25 cellular contexts compared by ENCODE assay signal in the genomic region with DNA sequence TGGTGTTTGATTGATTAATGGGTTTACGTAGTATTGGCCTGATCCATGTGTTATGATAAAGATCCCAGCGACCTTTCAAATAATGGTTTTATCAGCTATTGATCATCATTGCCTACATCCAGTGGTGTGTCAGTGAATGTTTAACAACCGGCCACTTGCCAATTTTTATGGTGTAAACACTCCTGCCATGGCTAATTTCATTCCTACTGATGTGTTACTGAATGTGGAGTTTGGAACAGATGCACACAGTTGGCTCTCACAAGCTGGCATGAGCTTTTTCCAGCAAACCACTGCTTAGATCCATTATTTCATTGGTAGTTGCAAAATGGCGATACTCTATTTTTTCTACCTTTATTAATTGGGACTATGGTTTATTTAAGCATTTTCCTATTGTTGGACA.
"Had no signal": no experiment of that assay in that cellular context is flagged by ENCODE, and none has a peak within 500 bp of the region (broad histone marks: within the 10 kb centered on the region; RNA-seq: fewer than 3 reads in every experiment).

No MANE protein-coding gene starts in this region.

- H3K4me1 Mint-ChIP-seq: activated naive CD8-positive, alpha-beta T cell treated with anti-CD3 and anti-CD28 coated beads for 36 hours; T-helper 17 cell had no signal

- H3K9me3 Mint-ChIP-seq: activated naive CD4-positive, alpha-beta T cell treated with anti-CD3 and anti-CD28 coated beads for 36 hours; activated naive CD8-positive, alpha-beta T cell treated with anti-CD3 and anti-CD28 coated beads for 36 hours; activated T-helper 1 cell treated with anti-CD3 and anti-CD28 coated beads, Interleukin-12 subunit alpha, Interleukin-12 subunit beta, Interleukin-2, Interleukin-4 antibody, amounts not matched to agents 30 ng/mL and 10 ng/mL and 1 ng/mL, durations not matched to agents 14 hours and 24 hours and 36 hours had no signal

- H3K4me3 Mint-ChIP-seq: activated naive CD4-positive, alpha-beta T cell treated with anti-CD3 and anti-CD28 coated beads for 36 hours; activated naive CD8-positive, alpha-beta T cell treated with anti-CD3 and anti-CD28 coated beads for 36 hours; activated T-helper 1 cell treated with anti-CD3 and anti-CD28 coated beads, Interleukin-12 subunit alpha, Interleukin-12 subunit beta, Interleukin-2, Interleukin-4 antibody, amounts not matched to agents 30 ng/mL and 10 ng/mL and 1 ng/mL, durations not matched to agents 14 hours and 24 hours and 36 hours; brain; nephron; T-helper 17 cell had no signal

- DNase-seq: activated CD4-positive, alpha-beta T cell treated with anti-CD3 and anti-CD28 coated beads for 48 hours; activated CD4-positive, alpha-beta T cell treated with anti-CD3 and anti-CD28 coated beads, Interleukin-2, amount 50 U/mL, for 48 hours; activated CD8-positive, alpha-beta memory T cell treated with anti-CD3 and anti-CD28 coated beads for 24 hours; activated effector memory CD4-positive, alpha-beta T cell treated with anti-CD3 and anti-CD28 coated beads, Interleukin-2, amount 50 U/mL, for 16 hours; activated naive CD4-positive, alpha-beta T cell treated with anti-CD3 and anti-CD28 coated beads for 36 hours; activated naive CD8-positive, alpha-beta T cell treated with anti-CD3 and anti-CD28 coated beads for 36 hours; adrenal gland; aorta; cerebellar nuclear complex; colonic mucosa; effector CD8-positive, alpha-beta T cell; erythroblast; gastrocnemius medialis; glutamatergic neuron; islet precursor cell; mammary epithelial cell; posterior cingulate gyrus; right cardiac atrium; spleen; stimulated activated naive CD4-positive, alpha-beta T cell treated with Interleukin-2 at 50 U/mL for 16 hours; T-helper 17 cell; T1000 had no signal

- H3K36me3 Mint-ChIP-seq: activated naive CD8-positive, alpha-beta T cell treated with anti-CD3 and anti-CD28 coated beads for 36 hours had no signal

- ATAC-seq: gastrocnemius medialis, right cardiac atrium, T-helper 17 cell had no signal

- H3K27ac Mint-ChIP-seq: activated naive CD4-positive, alpha-beta T cell treated with anti-CD3 and anti-CD28 coated beads for 36 hours; activated naive CD8-positive, alpha-beta T cell treated with anti-CD3 and anti-CD28 coated beads for 36 hours; activated T-helper 1 cell treated with anti-CD3 and anti-CD28 coated beads, Interleukin-12 subunit alpha, Interleukin-12 subunit beta, Interleukin-2, Interleukin-4 antibody, amounts not matched to agents 30 ng/mL and 10 ng/mL and 1 ng/mL, durations not matched to agents 14 hours and 24 hours and 36 hours; brain; nephron; T-helper 17 cell had no signal

- H3K27me3 Mint-ChIP-seq: activated naive CD8-positive, alpha-beta T cell treated with anti-CD3 and anti-CD28 coated beads for 36 hours had no signal
